ENCODE assay signal across 30 cellular contexts in the genomic region with DNA sequence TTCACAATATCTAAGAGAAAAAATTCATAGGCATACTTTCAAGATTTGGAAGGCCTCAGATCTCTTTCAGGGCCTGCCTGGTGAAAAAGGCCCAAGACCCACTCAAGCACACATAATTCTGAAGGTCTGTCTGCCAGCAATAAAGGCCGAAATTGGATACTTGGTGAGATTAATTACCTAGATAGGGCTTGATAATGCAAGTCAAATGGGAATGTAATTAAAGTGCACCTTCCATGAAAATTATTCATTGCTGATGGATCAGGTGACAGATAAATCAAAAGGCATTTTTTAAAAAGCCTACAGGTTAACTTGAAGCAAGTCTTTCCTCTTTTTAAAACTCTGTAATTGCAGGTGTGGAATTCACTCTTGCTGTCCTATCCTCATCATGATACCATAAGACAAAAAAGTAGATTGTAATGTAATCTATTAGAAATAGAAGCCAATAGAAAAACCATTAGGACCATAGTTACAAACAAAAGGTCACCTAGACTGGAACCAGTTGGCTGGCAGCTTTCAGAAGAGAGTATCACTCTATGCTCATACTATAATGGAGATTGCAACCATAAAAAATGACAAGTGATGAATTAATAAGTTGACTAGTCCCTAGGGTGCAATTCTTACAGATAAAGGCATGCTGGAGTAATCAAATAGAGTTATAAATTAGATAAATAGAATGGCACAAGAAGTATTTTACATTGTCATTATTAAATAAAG.
DNase-seq lines count a peak whose midpoint lies in the region; ATAC-seq and TF ChIP-seq lines count a peak whose summit lies in the region.
"Had no signal": no experiment of that assay in that cellular context is flagged by ENCODE, and none has a peak within 500 bp of the region (broad histone marks: within the 10 kb centered on the region; RNA-seq: fewer than 3 reads in every experiment).

No MANE protein-coding gene starts in this region.

- peak; percentile 22 for DNase-seq in DMS79 (lab: John Stamatoyannopoulos, UW)
- DNase-seq in NCI-H1417 (lab: John Stamatoyannopoulos, UW): peak; percentile 12 to 94 (median 57)
- peak; percentile 13 for DNase-seq in NCI-H2196 (lab: John Stamatoyannopoulos, UW; ENCODE audit: unreplicated experiment)
- no peak for DNase-seq in SKM-1 (lab: John Stamatoyannopoulos, UW; ENCODE audit: unreplicated experiment)
- DNase-seq: activated CD4-positive, alpha-beta T cell treated with anti-CD3 and anti-CD28 coated beads, Interleukin-2, amount 10 ng/mL, durations not matched to agents 7 days and 5 days; activated naive CD4-positive, alpha-beta T cell treated with Interleukin-2 at 50 U/mL for 16 hours; activated T-cell treated with anti-CD3 and anti-CD28 coated beads, Interleukin-2, amount 50 U/mL, for 48 hours; adrenal gland; body of pancreas; Caco-2; EL; GOT3; Kasumi-1; left ventricle myocardium inferior; MV-4-11; NK-92 treated with Interleukin-12 subunit alpha and Interleukin-12 subunit beta, amount 100 ng/mL, for 24 hours; SHP77; stimulated activated naive CD4-positive, alpha-beta T cell treated with Interleukin-2 at 50 U/mL for 16 hours; SW 1271; T1000; testis had no signal

- H3K27ac ChIP-seq in VCaP: peak overlapping the region; percentile 37; the same call in 1 of the 2 replicates
- H3K27ac ChIP-seq: adrenal gland, BLaER1, body of pancreas, gastroesophageal sphincter, left ventricle myocardium inferior, prostate gland, testis had no signal

- no peak for TF ChIP-seq CTCF in VCaP (conservative IDR thresholded peaks at IDR 0.05)

- ATAC-seq in GM18909 (IDR thresholded peaks at IDR 0.05; ENCODE audit: poor library complexity, unreplicated experiment) (no peak), HG02870 (IDR thresholded peaks at IDR 0.05; ENCODE audit: unreplicated experiment) (no peak), GM21447 (IDR thresholded peaks at IDR 0.05; ENCODE audit: unreplicated experiment) (no peak)
- ATAC-seq: body of pancreas, gastroesophageal sphincter, Panc1, WTC11 had no signal
